Comparison of ENCODE assay signal across 14 cellular contexts in genomic region chr15:52220896-52221660, GRCh38. TPM values are rescaled to one million over a fixed set of nuclear protein-coding genes. Genes with fewer than 3 reads are reported as not detected.
DNase-seq lines count a peak whose midpoint lies in the region; ATAC-seq and TF ChIP-seq lines count a peak whose summit lies in the region.
"Had no signal": no experiment of that assay in that cellular context is flagged by ENCODE, and none has a peak within 500 bp of the region (broad histone marks: within the 10 kb centered on the region; RNA-seq: fewer than 3 reads in every experiment).

No MANE protein-coding gene starts in this region.

- peaks cover 21% of the 10 kb centered on the region for H3K4me1 Mint-ChIP-seq in activated naive CD4-positive, alpha-beta T cell treated with anti-CD3 and anti-CD28 coated beads for 36 hours (ENCODE audit: low read depth)
- H3K4me1 Mint-ChIP-seq in activated CD4-positive, alpha-beta memory T cell treated with anti-CD3 and anti-CD28 coated beads for 36 hours (ENCODE audit: low read depth): peaks cover 27% of the 10 kb centered on the region
- peaks cover 27% of the 10 kb centered on the region for H3K4me1 Mint-ChIP-seq in stimulated activated naive CD8-positive, alpha-beta T cell treated with anti-CD3 and anti-CD28 coated beads, Interleukin-15, amount 100 ng/mL, for 72 hours
- no peaks in the 10 kb centered on the region for H3K4me1 Mint-ChIP-seq in type B pancreatic cell (ENCODE audit: unreplicated experiment)

- TF ChIP-seq CTCF in type B pancreatic cell (conservative IDR thresholded peaks at IDR 0.05): no peak
- TF ChIP-seq CTCF in suprapubic skin (IDR thresholded peaks at IDR 0.05): no peak

- no peaks in the 10 kb centered on the region for H3K36me3 Mint-ChIP-seq in activated naive CD4-positive, alpha-beta T cell treated with anti-CD3 and anti-CD28 coated beads for 36 hours (ENCODE audit: low read depth)
- H3K36me3 Mint-ChIP-seq in activated CD4-positive, alpha-beta memory T cell treated with anti-CD3 and anti-CD28 coated beads for 36 hours: no peaks in the 10 kb centered on the region
- no peaks in the 10 kb centered on the region for H3K36me3 Mint-ChIP-seq in type B pancreatic cell

- H3K36me3 ChIP-seq in suprapubic skin: peaks cover 32% of the 10 kb centered on the region
- H3K36me3 ChIP-seq: vagina had no signal

- no peaks in the 10 kb centered on the region for H3K9me3 ChIP-seq in suprapubic skin
- H3K9me3 ChIP-seq: gastrocnemius medialis, left ventricle myocardium inferior, vagina had no signal

- H3K27ac ChIP-seq in suprapubic skin: no peak overlapping the region
- H3K27ac ChIP-seq: gastrocnemius medialis, left ventricle myocardium inferior, parathyroid adenoma, vagina had no signal

- CTCF ChIA-PET in activated naive CD4-positive, alpha-beta T cell treated with anti-CD3 and anti-CD28 coated beads for 36 hours (lab: Charles Lee): interaction anchor here (0.7 to 2.7 kb wide), 5 partner anchors 12 to 495 kb away, joined by 3 to 20 read pairs (median 3); no protein-coding TSS in a partner anchor
- CTCF ChIA-PET in activated CD4-positive, alpha-beta memory T cell treated with anti-CD3 and anti-CD28 coated beads for 36 hours (lab: Charles Lee): interaction anchor here (0.6 to 2.2 kb wide), 2 partner anchors 13 to 33 kb away, joined by 3 to 15 read pairs; no protein-coding TSS in a partner anchor

- no peaks in the 10 kb centered on the region for H3K27me3 ChIP-seq in suprapubic skin
- H3K27me3 ChIP-seq: gastrocnemius medialis, vagina had no signal

- H3K27ac Mint-ChIP-seq in activated naive CD4-positive, alpha-beta T cell treated with anti-CD3 and anti-CD28 coated beads for 36 hours: peak overlapping the region; percentile 80
- peak overlapping the region; percentile 64 for H3K27ac Mint-ChIP-seq in activated CD4-positive, alpha-beta memory T cell treated with anti-CD3 and anti-CD28 coated beads for 36 hours
- peak overlapping the region; percentile 95 to 97 for H3K27ac Mint-ChIP-seq in stimulated activated naive CD8-positive, alpha-beta T cell treated with anti-CD3 and anti-CD28 coated beads, Interleukin-15, amount 100 ng/mL, for 72 hours
- no peak overlapping the region for H3K27ac Mint-ChIP-seq in type B pancreatic cell

- peak overlapping the region; percentile 62 for H3K4me3 Mint-ChIP-seq in activated naive CD4-positive, alpha-beta T cell treated with anti-CD3 and anti-CD28 coated beads for 36 hours
- peak overlapping the region; percentile 73 for H3K4me3 Mint-ChIP-seq in activated CD4-positive, alpha-beta memory T cell treated with anti-CD3 and anti-CD28 coated beads for 36 hours
- H3K4me3 Mint-ChIP-seq in stimulated activated naive CD8-positive, alpha-beta T cell treated with anti-CD3 and anti-CD28 coated beads, Interleukin-15, amount 100 ng/mL, for 72 hours: peak overlapping the region; percentile 70 to 73
- no peak overlapping the region for H3K4me3 Mint-ChIP-seq in type B pancreatic cell

- TF ChIP-seq POLR2A in suprapubic skin (IDR thresholded peaks at IDR 0.05): no peak

- peak; percentile 38 for ATAC-seq in HG02885 (IDR thresholded peaks at IDR 0.05; ENCODE audit: poor library complexity, unreplicated experiment)
- no peak for ATAC-seq in stimulated activated naive CD8-positive, alpha-beta T cell treated with anti-CD3 and anti-CD28 coated beads, Interleukin-15, amount 100 ng/mL, for 72 hours
- ATAC-seq: gastrocnemius medialis, HCT116 had no signal

- intact Hi-C loops in activated naive CD4-positive, alpha-beta T cell treated with anti-CD3 and anti-CD28 coated beads for 36 hours (cut with micrococcal nuclease): loop anchor here (1.0 to 10.0 kb wide), 3 partner anchors 41 to 566 kb away; no protein-coding TSS in a partner anchor
- intact Hi-C loops in activated CD4-positive, alpha-beta memory T cell treated with anti-CD3 and anti-CD28 coated beads for 36 hours (cut with micrococcal nuclease): loop anchor here (5.0 to 10.0 kb wide), 4 partner anchors 146 to 484 kb away; partner anchors contain the start of gene LYSMD2

- H3K4me1 ChIP-seq in suprapubic skin: peaks cover 5% of the 10 kb centered on the region
- H3K4me1 ChIP-seq: left ventricle myocardium inferior, parathyroid adenoma, vagina had no signal

- no peak for DNase-seq in activated naive CD4-positive, alpha-beta T cell treated with anti-CD3 and anti-CD28 coated beads for 36 hours
- DNase-seq in activated naive CD4-positive, alpha-beta T cell treated with Interleukin-2 at 50 U/mL for 16 hours: no peak
- DNase-seq in activated CD4-positive, alpha-beta memory T cell treated with anti-CD3 and anti-CD28 coated beads for 36 hours: no peak
- DNase-seq in stimulated activated naive CD8-positive, alpha-beta T cell treated with anti-CD3 and anti-CD28 coated beads, Interleukin-15, amount 100 ng/mL, for 72 hours: no peak
- DNase-seq in type B pancreatic cell (ENCODE audit: extremely low spot score, unreplicated experiment): no peak
- no peak for DNase-seq in NCI-H2081 treated with DMSO at 0.1 percent for 48 hours (lab: John Stamatoyannopoulos, UW)
- no peak for DNase-seq in suprapubic skin (ENCODE audit: low spot score in 2 of 2)
- DNase-seq: gastrocnemius medialis, left ventricle myocardium inferior, SHP77 treated with DMSO at 0.1 percent for 48 hours had no signal

- no peaks in the 10 kb centered on the region for H3K27me3 Mint-ChIP-seq in activated naive CD4-positive, alpha-beta T cell treated with anti-CD3 and anti-CD28 coated beads for 36 hours (ENCODE audit: low read depth)
- no peaks in the 10 kb centered on the region for H3K27me3 Mint-ChIP-seq in activated CD4-positive, alpha-beta memory T cell treated with anti-CD3 and anti-CD28 coated beads for 36 hours
- H3K27me3 Mint-ChIP-seq in stimulated activated naive CD8-positive, alpha-beta T cell treated with anti-CD3 and anti-CD28 coated beads, Interleukin-15, amount 100 ng/mL, for 72 hours: no peaks in the 10 kb centered on the region
- H3K27me3 Mint-ChIP-seq in type B pancreatic cell: no peaks in the 10 kb centered on the region

- no peaks in the 10 kb centered on the region for H3K9me3 Mint-ChIP-seq in activated naive CD4-positive, alpha-beta T cell treated with anti-CD3 and anti-CD28 coated beads for 36 hours
- H3K9me3 Mint-ChIP-seq in activated CD4-positive, alpha-beta memory T cell treated with anti-CD3 and anti-CD28 coated beads for 36 hours: no peaks in the 10 kb centered on the region
- no peaks in the 10 kb centered on the region for H3K9me3 Mint-ChIP-seq in stimulated activated naive CD8-positive, alpha-beta T cell treated with anti-CD3 and anti-CD28 coated beads, Interleukin-15, amount 100 ng/mL, for 72 hours
- no peaks in the 10 kb centered on the region for H3K9me3 Mint-ChIP-seq in type B pancreatic cell

- POLR2A ChIA-PET in activated CD4-positive, alpha-beta memory T cell treated with anti-CD3 and anti-CD28 coated beads for 36 hours (lab: Charles Lee): interaction anchor here (0.6 to 1.5 kb wide), 3 partner anchors 386 to 484 kb away, joined by 3 to 4 read pairs (median 3); no protein-coding TSS in a partner anchor

- H3K4me3 ChIP-seq in suprapubic skin: no peak overlapping the region
- H3K4me3 ChIP-seq: gastrocnemius medialis, left ventricle myocardium inferior, vagina had no signal

- WGBS in suprapubic skin: 73% methylated on average over 8 of the region's 8 CpGs

- no peak for TF ChIP-seq EP300 in suprapubic skin (IDR thresholded peaks at IDR 0.05)

RNA-seq across cellular contexts. Expression of gene GNB5, which starts 29.9 kb away (rescaled TPM):
- total RNA-seq in activated naive CD4-positive, alpha-beta T cell treated with anti-CD3 and anti-CD28 coated beads for 36 hours: 10 to 100 TPM; 23.2 to 23.6 TPM
- 10 to 100 TPM; 24.0 to 25.1 TPM for total RNA-seq in activated CD4-positive, alpha-beta memory T cell treated with anti-CD3 and anti-CD28 coated beads for 36 hours
- 12.6 and 19.9 TPM in 2 replicates for total RNA-seq in type B pancreatic cell (ENCODE audit: low replicate concordance)
- total RNA-seq in suprapubic skin: 10 to 100 TPM; 17.1 to 30.8 (median 24.9) TPM
